1 cellular context compared by ENCODE assay signal in the genomic region with DNA sequence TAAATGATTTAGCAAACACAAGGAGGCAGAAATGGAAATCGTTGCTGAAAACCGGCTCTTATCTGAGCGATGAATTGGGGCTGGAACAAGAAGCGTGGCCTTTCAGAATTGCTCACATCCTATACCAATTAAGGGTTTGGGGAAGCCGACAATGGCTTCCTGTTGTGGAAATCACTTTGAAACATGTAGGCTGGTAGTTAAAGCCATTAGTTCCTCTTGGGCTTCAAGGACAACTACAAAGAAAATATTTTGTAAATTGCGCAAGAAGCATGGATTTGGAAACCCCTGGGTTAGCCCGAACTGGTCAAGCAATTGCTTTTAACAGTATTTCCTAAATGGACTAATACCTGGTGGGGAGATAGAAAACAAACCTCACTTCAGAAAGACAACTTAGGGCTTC.
TF ChIP-seq lines count a peak whose summit lies in the region.

No MANE protein-coding gene starts in this region.

TF ChIP-seq in HepG2, 621 proteins besides CTCF, POLR2A, EP300 and RAD21 (continued from another document and continues in another):
- TF ChIP-seq KMT2A (CRISPR knock-in tag; IDR thresholded peaks at IDR 0.05) (no peak), PRDM15 (CRISPR knock-in tag; IDR thresholded peaks at IDR 0.05) (no peak), KDM6A (CRISPR knock-in tag; IDR thresholded peaks at IDR 0.05; ENCODE audit: low read depth) (no peak), ZBTB20 (CRISPR knock-in tag; IDR thresholded peaks at IDR 0.05; ENCODE audit: borderline replicate concordance, low read depth) (no peak), ZNF180 (CRISPR knock-in tag; IDR thresholded peaks at IDR 0.05; ENCODE audit: borderline replicate concordance, low read depth) (no peak), THAP8 (CRISPR knock-in tag; IDR thresholded peaks at IDR 0.05; ENCODE audit: borderline replicate concordance) (no peak), MAF1 (CRISPR knock-in tag; IDR thresholded peaks at IDR 0.05; ENCODE audit: borderline replicate concordance) (no peak), PITX1 (CRISPR knock-in tag; IDR thresholded peaks at IDR 0.05) (peak; percentile 84), MXD1 (CRISPR knock-in tag; IDR thresholded peaks at IDR 0.05) (no peak), ZNF510 (CRISPR knock-in tag; IDR thresholded peaks at IDR 0.05; ENCODE audit: low read depth) (no peak), RFX3 (CRISPR knock-in tag; IDR thresholded peaks at IDR 0.05) (no peak), RARA (CRISPR knock-in tag; IDR thresholded peaks at IDR 0.05) (0 out of 2 replicates have a peak, but pooled peaks have one; percentile 25), DMAP1 (CRISPR knock-in tag; IDR thresholded peaks at IDR 0.05) (no peak), ZNF75D (CRISPR knock-in tag; IDR thresholded peaks at IDR 0.05; ENCODE audit: borderline replicate concordance) (no peak), TEAD2 (CRISPR knock-in tag; IDR thresholded peaks at IDR 0.05) (no peak), PAX8 (CRISPR knock-in tag; IDR thresholded peaks at IDR 0.05; ENCODE audit: borderline replicate concordance) (no peak), CHD2 (IDR thresholded peaks at IDR 0.05; ENCODE audit: low read depth, low read length) (no peak), ZHX1 (CRISPR knock-in tag; IDR thresholded peaks at IDR 0.05; ENCODE audit: low read depth) (no peak), YY1 (IDR thresholded peaks at IDR 0.05; ENCODE audit: insufficient read depth, insufficient replicate concordance, low read depth, low read length) (no peak), FOSL2 (CRISPR knock-in tag; IDR thresholded peaks at IDR 0.05) (0 out of 2 replicates have a peak, but pooled peaks have one; percentile 23), MTF2 (CRISPR knock-in tag; IDR thresholded peaks at IDR 0.05; ENCODE audit: borderline replicate concordance) (no peak), XBP1 (CRISPR knock-in tag; IDR thresholded peaks at IDR 0.05) (no peak), ATAD3A (CRISPR knock-in tag; IDR thresholded peaks at IDR 0.05) (no peak), CEBPB (IDR thresholded peaks at IDR 0.05; ENCODE audit: borderline replicate concordance, low read depth, low read length) (peak; percentile 87), ZNF780A (CRISPR knock-in tag; IDR thresholded peaks at IDR 0.05) (no peak), IRF2 (CRISPR knock-in tag; IDR thresholded peaks at IDR 0.05) (no peak), ZNF225 (CRISPR knock-in tag; IDR thresholded peaks at IDR 0.05) (no peak), SP140L (CRISPR knock-in tag; IDR thresholded peaks at IDR 0.05; ENCODE audit: borderline replicate concordance) (no peak), MIXL1 (CRISPR knock-in tag; IDR thresholded peaks at IDR 0.05) (peak; percentile 64; the same call in 1 of the 2 replicates), ZFP41 (CRISPR knock-in tag; IDR thresholded peaks at IDR 0.05; ENCODE audit: borderline replicate concordance) (no peak), GMEB2 (CRISPR knock-in tag; IDR thresholded peaks at IDR 0.05; ENCODE audit: low read depth) (no peak), ZBTB34 (CRISPR knock-in tag; IDR thresholded peaks at IDR 0.05) (no peak), CBFB (CRISPR knock-in tag; IDR thresholded peaks at IDR 0.05) (no peak), HNF1A (IDR thresholded peaks at IDR 0.05; ENCODE audit: low read depth) (no peak), HNF1A (CRISPR knock-in tag; IDR thresholded peaks at IDR 0.05; ENCODE audit: borderline replicate concordance) (no peak), MAFK (conservative IDR thresholded peaks at IDR 0.05 in 1 of 2, IDR thresholded peaks at IDR 0.05 in 1 of 2; ENCODE audit: low read length in 2 of 2) (no peak), ZNF878 (CRISPR knock-in tag; IDR thresholded peaks at IDR 0.05) (no peak), HOXA9 (CRISPR knock-in tag; IDR thresholded peaks at IDR 0.05; ENCODE audit: borderline replicate concordance) (no peak), SRSF1 (optimal IDR thresholded peaks at IDR 0.05; ENCODE audit: low read depth, low read length) (no peak), RNF2 (conservative IDR thresholded peaks at IDR 0.05; ENCODE audit: low read depth) (no peak), THRA (CRISPR knock-in tag; IDR thresholded peaks at IDR 0.05; ENCODE audit: borderline replicate concordance) (no peak), ZNF550 (CRISPR knock-in tag; IDR thresholded peaks at IDR 0.05; ENCODE audit: borderline replicate concordance) (no peak), ZNF234 (CRISPR knock-in tag; conservative IDR thresholded peaks at IDR 0.05) (no peak), ZNF430 (CRISPR knock-in tag; IDR thresholded peaks at IDR 0.05) (0 out of 2 replicates have a peak, but pooled peaks have one; percentile 38), DPF2 (CRISPR knock-in tag; IDR thresholded peaks at IDR 0.05; ENCODE audit: borderline replicate concordance, low read depth) (no peak), ZNF670 (CRISPR knock-in tag; IDR thresholded peaks at IDR 0.05; ENCODE audit: borderline replicate concordance) (0 out of 2 replicates have a peak, but pooled peaks have one; percentile 53), MAZ (IDR thresholded peaks at IDR 0.05; ENCODE audit: borderline replicate concordance, low read depth, low read length) (no peak), MAZ (CRISPR knock-in tag; IDR thresholded peaks at IDR 0.05; ENCODE audit: low read depth) (no peak), TMF1 (CRISPR knock-in tag; IDR thresholded peaks at IDR 0.05; ENCODE audit: low read depth) (no peak), SP5 (CRISPR knock-in tag; IDR thresholded peaks at IDR 0.05; ENCODE audit: borderline replicate concordance, low read depth) (no peak), MZF1 (CRISPR knock-in tag; IDR thresholded peaks at IDR 0.05; ENCODE audit: borderline replicate concordance) (no peak)
